ENCODE assay signal across 10 cellular contexts in genomic region chr13:113364371-113364932, GRCh38. TPM values are rescaled to one million over a fixed set of nuclear protein-coding genes. Genes with fewer than 3 reads are reported as not detected.
A peak's percentile ranks its signal among the peaks of the same experiment; 100 is the strongest.
DNase-seq lines count a peak whose midpoint lies in the region; ATAC-seq and TF ChIP-seq lines count a peak whose summit lies in the region.
"Had no signal": no experiment of that assay in that cellular context is flagged by ENCODE, and none has a peak within 500 bp of the region (broad histone marks: within the 10 kb centered on the region; RNA-seq: fewer than 3 reads in every experiment).

No MANE protein-coding gene starts in this region.

- H3K9me3 ChIP-seq in breast epithelium, result no peaks in the 10 kb centered on the region
- H3K9me3 ChIP-seq in naive thymus-derived CD4-positive, alpha-beta T cell (ENCODE audit: control insufficient read depth in 2 of 3, low read length in 3 of 3), result no peaks in the 10 kb centered on the region
- H3K9me3 ChIP-seq in aorta (ENCODE audit: control insufficient read depth, low read length), result no peaks in the 10 kb centered on the region

- no peaks in the 10 kb centered on the region for H3K9me3 Mint-ChIP-seq in MCF 10A (ENCODE audit: unreplicated experiment)
- H3K9me3 Mint-ChIP-seq in effector memory CD8-positive, alpha-beta T cell, result no peaks in the 10 kb centered on the region
- H3K9me3 Mint-ChIP-seq in naive thymus-derived CD4-positive, alpha-beta T cell, result peaks cover 0 to 4% (median 0%) of the 10 kb centered on the region in 11 donors
- H3K9me3 Mint-ChIP-seq in Calu3 (ENCODE audit: low read depth, unreplicated experiment), result no peaks in the 10 kb centered on the region

- no TSS peak for BruUV-seq in MCF 10A (replicated peaks; lab: Mats Ljungman, UMichigan)
- no TSS peak for BruUV-seq in Calu3 (replicated peaks; lab: Mats Ljungman, UMichigan)

- no peaks in the 10 kb centered on the region for H3K36me3 ChIP-seq in breast epithelium
- no peaks in the 10 kb centered on the region for H3K36me3 ChIP-seq in naive thymus-derived CD4-positive, alpha-beta T cell (ENCODE audit: control insufficient read depth in 2 of 3, insufficient read depth in 3 of 3, low read length in 3 of 3)
- H3K36me3 ChIP-seq in aorta (ENCODE audit: control insufficient read depth in 1 of 2, insufficient read depth in 2 of 2, low read length in 1 of 2), result no peaks in the 10 kb centered on the region

- H3K27me3 Mint-ChIP-seq in MCF 10A (ENCODE audit: insufficient read depth, unreplicated experiment), result no peaks in the 10 kb centered on the region
- H3K27me3 Mint-ChIP-seq in effector memory CD8-positive, alpha-beta T cell, result peaks cover 23 to 55% of the 10 kb centered on the region in 2 donors
- peaks cover 4 to 43% (median 13%) of the 10 kb centered on the region in 5 donors for H3K27me3 Mint-ChIP-seq in naive thymus-derived CD4-positive, alpha-beta T cell
- H3K27me3 Mint-ChIP-seq in Calu3 (ENCODE audit: unreplicated experiment), result no peaks in the 10 kb centered on the region

- intact Hi-C loops in breast epithelium (cut with DNase I; ENCODE audit: low total_unique reads) (no loop called here), MCF 10A (cut with micrococcal nuclease) (no loop called here), aorta (cut with DNase I) (no loop called here), Calu3 (cut with micrococcal nuclease; ENCODE audit: unreplicated experiment) (no loop called here)
- intact Hi-C loops in naive thymus-derived CD4-positive, alpha-beta T cell (cut with micrococcal nuclease), result no loop called here

- TF ChIP-seq POLR2A in breast epithelium (IDR thresholded peaks at IDR 0.05), result peak; percentile 56

- H3K27me3 ChIP-seq in breast epithelium (no peaks in the 10 kb centered on the region), aorta (ENCODE audit: control insufficient read depth in 1 of 2, insufficient read depth in 2 of 2, low read length in 1 of 2) (no peaks in the 10 kb centered on the region)
- no peaks in the 10 kb centered on the region for H3K27me3 ChIP-seq in naive thymus-derived CD4-positive, alpha-beta T cell (ENCODE audit: control insufficient read depth in 2 of 2, insufficient read depth in 2 of 2, low read length in 2 of 2)

- H3K4me3 Mint-ChIP-seq in MCF 10A (ENCODE audit: unreplicated experiment) (no peak overlapping the region), Calu3 (ENCODE audit: low read depth, unreplicated experiment) (no peak overlapping the region)
- H3K4me3 Mint-ChIP-seq in effector memory CD8-positive, alpha-beta T cell, result peak overlapping the region; percentile 33
- H3K4me3 Mint-ChIP-seq in naive thymus-derived CD4-positive, alpha-beta T cell, result peak overlapping the region in 6 of 10 donors; percentile 6 to 73 (median 37)

- H3K4me1 Mint-ChIP-seq in MCF 10A (ENCODE audit: insufficient read depth, unreplicated experiment) (no peaks in the 10 kb centered on the region), Calu3 (ENCODE audit: low read depth, unreplicated experiment) (no peaks in the 10 kb centered on the region)
- peaks cover 0 to 1% of the 10 kb centered on the region in 2 donors for H3K4me1 Mint-ChIP-seq in effector memory CD8-positive, alpha-beta T cell (ENCODE audit: low read depth in 2 of 2)
- H3K4me1 Mint-ChIP-seq in naive thymus-derived CD4-positive, alpha-beta T cell, result peaks cover 0 to 17% (median 7%) of the 10 kb centered on the region in 7 donors

- H3K27ac ChIP-seq in breast epithelium, result peak overlapping the region; percentile 78 to 82
- H3K27ac ChIP-seq in naive thymus-derived CD4-positive, alpha-beta T cell (ENCODE audit: low read depth, low read length), result no peak overlapping the region
- no peak overlapping the region for H3K27ac ChIP-seq in aorta (ENCODE audit: low read depth in 1 of 2, low read length in 2 of 2)

- H3K4me1 ChIP-seq in breast epithelium, result peaks cover 0 to 4% of the 10 kb centered on the region in 2 donors
- H3K4me1 ChIP-seq in naive thymus-derived CD4-positive, alpha-beta T cell (ENCODE audit: control insufficient read depth in 2 of 2, insufficient read depth in 2 of 2, low read length in 2 of 2), result no peaks in the 10 kb centered on the region
- H3K4me1 ChIP-seq in aorta (ENCODE audit: control insufficient read depth in 1 of 2, insufficient read depth in 2 of 2, low read length in 2 of 2), result no peaks in the 10 kb centered on the region

- H3K36me3 Mint-ChIP-seq in MCF 10A (ENCODE audit: insufficient read depth, unreplicated experiment) (peaks cover 6% of the 10 kb centered on the region), Calu3 (ENCODE audit: insufficient read depth, unreplicated experiment) (peaks cover 10% of the 10 kb centered on the region)
- no peaks in the 10 kb centered on the region for H3K36me3 Mint-ChIP-seq in effector memory CD8-positive, alpha-beta T cell (ENCODE audit: insufficient read depth)
- H3K36me3 Mint-ChIP-seq in naive thymus-derived CD4-positive, alpha-beta T cell, result no peaks in the 10 kb centered on the region
- H3K36me3 Mint-ChIP-seq: activated naive CD8-positive, alpha-beta T cell had no signal

- peak in 1 of 2 donors; percentile 30 for DNase-seq in breast epithelium (ENCODE audit: low spot score in 2 of 2)
- DNase-seq in MCF 10A (ENCODE audit: unreplicated experiment), result no peak
- no peak for DNase-seq in effector memory CD8-positive, alpha-beta T cell
- DNase-seq in naive thymus-derived CD4-positive, alpha-beta T cell, result peak in 1 of 9 donors; percentile 25
- no peak for DNase-seq in aorta
- DNase-seq in HT-29 (ENCODE audit: low spot score), result no peak
- DNase-seq in Calu3, result no peak
- DNase-seq in NK-92 (lab: John Stamatoyannopoulos, UW; ENCODE audit: unreplicated experiment), result no peak
- DNase-seq: AML-193 had no signal

- TF ChIP-seq CTCF in breast epithelium (IDR thresholded peaks at IDR 0.05) (no peak), MCF 10A (IDR thresholded peaks at IDR 0.05; ENCODE audit: unreplicated experiment) (no peak), Calu3 (IDR thresholded peaks at IDR 0.05; ENCODE audit: unreplicated experiment) (no peak)

- 10 to 14% methylated on average over 33 to 36 of the region's 41 CpGs for WGBS in aorta, 2 donors

- CTCF ChIA-PET in MCF 10A (lab: Yijun Ruan, JAX) (no interaction called here), Calu3 (lab: Charles Lee) (no interaction called here)
- CTCF ChIA-PET in naive thymus-derived CD4-positive, alpha-beta T cell (lab: Charles Lee), result no interaction called here

- no peak for ATAC-seq in effector memory CD8-positive, alpha-beta T cell (replicated peaks)
- no peak for ATAC-seq in naive thymus-derived CD4-positive, alpha-beta T cell
- peak; percentile 49 for ATAC-seq in aorta (ENCODE audit: low FRiP score)

- peak overlapping the region; percentile 56 to 96 (median 80) for H3K4me3 ChIP-seq in breast epithelium
- H3K4me3 ChIP-seq in naive thymus-derived CD4-positive, alpha-beta T cell (ENCODE audit: low read length), result no peak overlapping the region
- H3K4me3 ChIP-seq in aorta (ENCODE audit: low read length in 2 of 2), result peak overlapping the region; percentile 11 to 36

- no peak overlapping the region for H3K27ac Mint-ChIP-seq in MCF 10A (ENCODE audit: low read depth, unreplicated experiment)
- no peak overlapping the region for H3K27ac Mint-ChIP-seq in effector memory CD8-positive, alpha-beta T cell
- no peak overlapping the region for H3K27ac Mint-ChIP-seq in naive thymus-derived CD4-positive, alpha-beta T cell
- no peak overlapping the region for H3K27ac Mint-ChIP-seq in Calu3 (ENCODE audit: unreplicated experiment)
- H3K27ac Mint-ChIP-seq: activated naive CD8-positive, alpha-beta T cell had no signal

- POLR2A ChIA-PET in MCF 10A (lab: Yijun Ruan, JAX), result no interaction called here
- POLR2A ChIA-PET in naive thymus-derived CD4-positive, alpha-beta T cell (lab: Charles Lee), result no interaction called here

RNA-seq across cellular contexts. Expression of gene GRTP1, which starts 0.5 kb away (rescaled TPM):
- 10 to 100 TPM in 2 of 3 donors, 1 to 10 TPM in 1; 5.8 to 19.0 (median 14.0) TPM for total RNA-seq in breast epithelium
- total RNA-seq in MCF 10A (2022), result 2.4 and 3.5 TPM in 2 replicates
- 1 to 10 TPM in 2 of 5 experiments, under 1 TPM in 2, not detected in 1; 0.44 to 1.4 (median 1.1) TPM for total RNA-seq in naive thymus-derived CD4-positive, alpha-beta T cell
- polyA plus RNA-seq in naive thymus-derived CD4-positive, alpha-beta T cell, result 1 to 10 TPM; 1.3 to 2.2 TPM
- total RNA-seq in aorta, result 1 to 10 TPM; 2.4 to 4.2 TPM
- 1 to 10 TPM; 3.2 to 9.3 TPM for polyA plus RNA-seq in aorta
- 55.9 and 66.4 TPM in 2 replicates for total RNA-seq in HT-29 (2014; rRNA removed; shearing (Covaris generic))
- 1.9 and 5.7 TPM in 2 replicates for total RNA-seq in Calu3 (2022)

Comparison
In these comparisons a context has a peak if more than half of its experiments do, and no peak if none do; other contexts are left out.
1. H3K27ac ChIP-seq: peak in breast epithelium (2 of 2); none in naive thymus-derived CD4-positive, alpha-beta T cell (single experiment) and aorta (0 of 2).
2. H3K4me3 Mint-ChIP-seq: peak in effector memory CD8-positive, alpha-beta T cell (2 of 2) and naive thymus-derived CD4-positive, alpha-beta T cell (6 of 10); none in MCF 10A (single experiment) and Calu3 (single experiment).